Comparison of ENCODE assay signal across 22 cellular contexts in the genomic region with DNA sequence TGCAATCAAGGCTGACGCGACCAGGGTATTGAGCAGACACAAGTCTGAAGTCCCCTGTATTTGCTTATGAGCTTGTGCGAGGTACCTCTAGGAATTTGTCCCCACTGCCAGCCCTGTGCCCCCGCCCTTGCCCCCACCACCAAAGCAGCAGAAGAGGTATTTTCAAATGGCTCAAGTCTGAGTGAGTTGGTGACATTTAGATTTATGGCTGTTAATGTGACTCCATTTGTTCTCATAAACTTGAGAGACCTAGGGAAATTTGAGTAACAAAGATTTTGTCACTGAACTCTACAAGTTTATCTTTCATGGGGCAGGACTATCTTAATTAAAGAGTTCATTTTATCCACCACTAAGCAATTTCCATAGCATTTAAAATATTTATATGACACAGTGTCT. TPM values are rescaled to one million over a fixed set of nuclear protein-coding genes. Genes with fewer than 3 reads are reported as not detected.
A peak's percentile ranks its signal among the peaks of the same experiment; 100 is the strongest.
DNase-seq lines count a peak whose midpoint lies in the region; ATAC-seq and TF ChIP-seq lines count a peak whose summit lies in the region.
"Had no signal": no experiment of that assay in that cellular context is flagged by ENCODE, and none has a peak within 500 bp of the region (broad histone marks: within the 10 kb centered on the region; RNA-seq: fewer than 3 reads in every experiment).

No MANE protein-coding gene starts in this region.

- no peak overlapping the region for H3K4me3 Mint-ChIP-seq in endothelial cell (ENCODE audit: unreplicated experiment)
- H3K4me3 Mint-ChIP-seq: CD8-positive, alpha-beta T cell had no signal

- H3K36me3 ChIP-seq in neutrophil = no peaks in the 10 kb centered on the region
- no peaks in the 10 kb centered on the region for H3K36me3 ChIP-seq in upper lobe of left lung
- H3K36me3 ChIP-seq: BLaER1 treated with 17β-estradiol and CSF1 and Interleukin-3, amounts not matched to agents 10 nM and 100 nM had no signal

- peaks cover 3% of the 10 kb centered on the region for H3K36me3 Mint-ChIP-seq in endothelial cell (ENCODE audit: low read depth, unreplicated experiment)
- H3K36me3 Mint-ChIP-seq: CD8-positive, alpha-beta T cell had no signal

- H3K27me3 ChIP-seq in HL-60 (ENCODE audit: insufficient read depth, poor library complexity, severe bottlenecking) = no peaks in the 10 kb centered on the region
- no peaks in the 10 kb centered on the region for H3K27me3 ChIP-seq in neutrophil
- H3K27me3 ChIP-seq in upper lobe of left lung = no peaks in the 10 kb centered on the region
- H3K27me3 ChIP-seq: BLaER1 treated with 17β-estradiol and CSF1 and Interleukin-3, amounts not matched to agents 10 nM and 100 nM had no signal

- TF ChIP-seq EP300 in upper lobe of left lung (IDR thresholded peaks at IDR 0.05) = no peak

- H3K4me3 ChIP-seq in HL-60 (replicated peaks; ENCODE audit: insufficient read depth, low read length) (no peak overlapping the region), neutrophil (ENCODE audit: low read depth in 1 of 2, low read length in 1 of 2) (peak overlapping the region in 1 of 2 experiments; percentile 55), upper lobe of left lung (no peak overlapping the region)
- H3K4me3 ChIP-seq: A549; BLaER1 treated with 17β-estradiol and CSF1 and Interleukin-3, amounts not matched to agents 10 nM and 100 nM; GM12878 had no signal

- peaks cover 30% of the 10 kb centered on the region for H3K4me1 Mint-ChIP-seq in endothelial cell (ENCODE audit: unreplicated experiment)

- H3K27ac ChIP-seq in HL-60 (replicated peaks) (peak overlapping the region; percentile 90), neutrophil (peak overlapping the region; percentile 100), upper lobe of left lung (peak overlapping the region; percentile 70 to 88 (median 76))
- H3K27ac ChIP-seq: A549 had no signal

- no peak for DNase-seq in HL-60 (ENCODE audit: low read depth in 1 of 2, low spot score in 1 of 2)
- DNase-seq in endothelial cell (ENCODE audit: low spot score) = no peak
- DNase-seq in upper lobe of left lung = no peak
- no peak for DNase-seq in activated gamma-delta T cell (lab: John Stamatoyannopoulos, UW)
- no peak for DNase-seq in NCI-H187 (lab: John Stamatoyannopoulos, UW)
- DNase-seq: CD8-positive, alpha-beta T cell; HCEC 1CT; NCI-H1105; NCI-H1436 treated with DMSO at 0.1 percent for 48 hours; NCI-H1930; NCI-H2107; NCI-H446; NCI-H774 had no signal

- no peaks in the 10 kb centered on the region for H3K9me3 Mint-ChIP-seq in endothelial cell (ENCODE audit: unreplicated experiment)

- ATAC-seq in upper lobe of left lung (ENCODE audit: low FRiP score in 2 of 2) (no peak), GM18505 (IDR thresholded peaks at IDR 0.05; ENCODE audit: unreplicated experiment) (no peak), HG03439 (IDR thresholded peaks at IDR 0.05; ENCODE audit: unreplicated experiment) (no peak)
- ATAC-seq: CD8-positive, alpha-beta T cell; GM12878; SK-N-SH treated with all-trans-retinoic acid at 6 μM for 48 hours had no signal

- 73 to 82% methylated on average over 4 of the region's 4 CpGs for WGBS in upper lobe of left lung, 2 donors

- no peaks in the 10 kb centered on the region for H3K9me3 ChIP-seq in neutrophil
- H3K9me3 ChIP-seq in upper lobe of left lung = no peaks in the 10 kb centered on the region
- H3K9me3 ChIP-seq: A549, Caco-2 had no signal

- H3K4me1 ChIP-seq in neutrophil (ENCODE audit: control insufficient read depth in 1 of 2, insufficient read depth in 1 of 2, low read depth in 1 of 2, low read length in 1 of 2) (peaks cover 62% of the 10 kb centered on the region in 2 experiments), upper lobe of left lung (peaks cover 0 to 10% (median 7%) of the 10 kb centered on the region in 4 donors)
- H3K4me1 ChIP-seq: A549, Caco-2 had no signal

- H3K27me3 Mint-ChIP-seq in endothelial cell (ENCODE audit: unreplicated experiment) = peaks cover 7% of the 10 kb centered on the region

- H3K27ac Mint-ChIP-seq in endothelial cell (ENCODE audit: unreplicated experiment) = peak overlapping the region; percentile 75
- H3K27ac Mint-ChIP-seq: CD8-positive, alpha-beta T cell had no signal

- no peak for TF ChIP-seq POLR2A in upper lobe of left lung (IDR thresholded peaks at IDR 0.05)
- TF ChIP-seq POLR2A in GM18505 (IDR thresholded peaks at IDR 0.05; ENCODE audit: borderline replicate concordance, extremely low read depth, insufficient read depth, insufficient read length) = no peak

- no peak for TF ChIP-seq CTCF in HL-60 (IDR thresholded peaks at IDR 0.05; ENCODE audit: insufficient read depth, low read length)
- TF ChIP-seq CTCF in endothelial cell (IDR thresholded peaks at IDR 0.05; ENCODE audit: unreplicated experiment) = no peak
- TF ChIP-seq CTCF in neutrophil (IDR thresholded peaks at IDR 0.05) = no peak
- no peak for TF ChIP-seq CTCF in upper lobe of left lung (IDR thresholded peaks at IDR 0.05)

RNA-seq across cellular contexts. Expression of a gene that starts 6.8 kb away (rescaled TPM):
- 229 TPM for total RNA-seq in endothelial cell (ENCODE audit: unreplicated experiment)
- 10 to 100 TPM; 23.4 to 46.4 (median 34.6) TPM for total RNA-seq in upper lobe of left lung
- total RNA-seq: MCF 10A had no signal
